ENCODE assay signal across 8 cellular contexts in genomic region chr20:32474967-32475819, GRCh38.
DNase-seq lines count a peak whose midpoint lies in the region; ATAC-seq and TF ChIP-seq lines count a peak whose summit lies in the region.

No MANE protein-coding gene starts in this region.

- no peak overlapping the region for H4K5ac ChIP-seq in mesendoderm (ENCODE audit: low read length)

- H3K23ac ChIP-seq in mesendoderm (ENCODE audit: low read length): peak overlapping the region; percentile 91

- H3K4me2 ChIP-seq in mesendoderm (ENCODE audit: low read length): peak overlapping the region; percentile 26

- peak overlapping the region; percentile 76 for H3K18ac ChIP-seq in mesendoderm (ENCODE audit: low read length)

- no peaks in the 10 kb centered on the region for H3K9me3 ChIP-seq in SJSA1 (replicated peaks)
- no peaks in the 10 kb centered on the region for H3K9me3 ChIP-seq in testis

- no peak overlapping the region for H2BK15ac ChIP-seq in mesendoderm (replicated peaks; ENCODE audit: low read depth)

- WGBS in mesendoderm (ENCODE audit: extremely low coverage, insufficient coverage, low lambda C conversion rate): no CpG with 5 or more reads among the region's 28 CpGs
- WGBS in testis, 2 donors: 13 to 26% methylated on average over 4 to 28 of the region's 28 CpGs

- H3K4me3 ChIP-seq in SJSA1: peak overlapping the region; percentile 31
- no peak overlapping the region for H3K4me3 ChIP-seq in mesendoderm (ENCODE audit: low read length)
- peak overlapping the region in 1 of 2 donors; percentile 6 for H3K4me3 ChIP-seq in testis

- TF ChIP-seq POLR2A in testis (IDR thresholded peaks at IDR 0.05): no peak

- H3K36me3 ChIP-seq in SJSA1: peaks cover 38% of the 10 kb centered on the region
- H3K36me3 ChIP-seq in mesendoderm (ENCODE audit: control insufficient read depth, insufficient read depth, low read length): no peaks in the 10 kb centered on the region
- no peaks in the 10 kb centered on the region for H3K36me3 ChIP-seq in testis (ENCODE audit: low read depth, missing control alignments)

- peak overlapping the region; percentile 37 for H2BK5ac ChIP-seq in mesendoderm (ENCODE audit: low read length)

- no peak overlapping the region for H2BK120ac ChIP-seq in mesendoderm (ENCODE audit: low read depth, low read length)

- H3K4ac ChIP-seq in mesendoderm (ENCODE audit: low read depth, low read length): peak overlapping the region; percentile 61

- TF ChIP-seq CTCF in testis (IDR thresholded peaks at IDR 0.05): no peak

- H3K79me2 ChIP-seq in mesendoderm (ENCODE audit: control insufficient read depth, insufficient read depth, low read length): peaks cover 35% of the 10 kb centered on the region

- H3K79me1 ChIP-seq in mesendoderm (ENCODE audit: low read length): peaks cover 24% of the 10 kb centered on the region

- H3K27me3 ChIP-seq in SJSA1 (replicated peaks) (no peaks in the 10 kb centered on the region), mesendoderm (ENCODE audit: insufficient read depth, low read length, poor library complexity) (no peaks in the 10 kb centered on the region), testis (no peaks in the 10 kb centered on the region)

- peak overlapping the region; percentile 87 for H3K56ac ChIP-seq in mesendoderm (ENCODE audit: low read length)

- ATAC-seq in GM19438 (IDR thresholded peaks at IDR 0.05; ENCODE audit: low read depth, unreplicated experiment) (peak; percentile 85), HG02763 (IDR thresholded peaks at IDR 0.05; ENCODE audit: unreplicated experiment) (no peak), HG03196 (IDR thresholded peaks at IDR 0.05; ENCODE audit: unreplicated experiment) (no peak)

- no peak overlapping the region for H2AK5ac ChIP-seq in mesendoderm (ENCODE audit: low read length)

- intact Hi-C loops in testis (cut with DNase I; ENCODE audit: low total_unique reads): loop anchor here (10.0 kb wide), 1 partner anchor 140 kb away; no protein-coding TSS in a partner anchor

- peaks cover 45% of the 10 kb centered on the region for H3K4me1 ChIP-seq in SJSA1 (replicated peaks)
- H3K4me1 ChIP-seq in mesendoderm (ENCODE audit: control insufficient read depth, low read depth, low read length): peaks cover 13% of the 10 kb centered on the region
- peaks cover 53% of the 10 kb centered on the region for H3K4me1 ChIP-seq in testis

- no peak overlapping the region for H4K8ac ChIP-seq in mesendoderm (ENCODE audit: low read depth, low read length)

- DNase-seq in SJSA1 (ENCODE audit: low read depth in 1 of 2, low spot score in 2 of 2): peak; percentile 97
- peak; percentile 99 for DNase-seq in epidermal melanocyte (ENCODE audit: insufficient read length, low spot score)
- peak; percentile 86 for DNase-seq in mesendoderm
- DNase-seq in testis: peak; percentile 95
- DNase-seq in NCI-H748 (lab: John Stamatoyannopoulos, UW; ENCODE audit: unreplicated experiment): no peak

- H3K27ac ChIP-seq in SJSA1: peak overlapping the region; percentile 63
- H3K27ac ChIP-seq in mesendoderm (ENCODE audit: low read depth, low read length): peak overlapping the region; percentile 72
- peak overlapping the region; percentile 60 to 61 for H3K27ac ChIP-seq in testis

- H3K9ac ChIP-seq in mesendoderm (ENCODE audit: low read length): peak overlapping the region; percentile 74
